Comparison of ENCODE assay signal across 20 cellular contexts in genomic region chr19:35143818-35144217, GRCh38. TPM values are rescaled to one million over a fixed set of nuclear protein-coding genes. Genes with fewer than 3 reads are reported as not detected.
DNase-seq lines count a peak whose midpoint lies in the region; ATAC-seq and TF ChIP-seq lines count a peak whose summit lies in the region.
"Had no signal": no experiment of that assay in that cellular context is flagged by ENCODE, and none has a peak within 500 bp of the region (broad histone marks: within the 10 kb centered on the region; RNA-seq: fewer than 3 reads in every experiment).

No MANE protein-coding gene starts in this region.

- H3K27ac Mint-ChIP-seq in Calu3 (ENCODE audit: unreplicated experiment): peak overlapping the region; percentile 27
- H3K27ac Mint-ChIP-seq in brain: peak overlapping the region in 3 of 5 experiments; percentile 33 to 80 (median 67)
- peak overlapping the region; percentile 7 to 80 (median 51) for H3K27ac Mint-ChIP-seq in naive thymus-derived CD8-positive, alpha-beta T cell

- H3K36me3 Mint-ChIP-seq in Calu3 (ENCODE audit: insufficient read depth, unreplicated experiment): peaks cover 24% of the 10 kb centered on the region
- H3K36me3 Mint-ChIP-seq in brain: no peaks in the 10 kb centered on the region
- H3K36me3 Mint-ChIP-seq in naive thymus-derived CD8-positive, alpha-beta T cell: no peaks in the 10 kb centered on the region

- BruUV-seq in Calu3 (replicated peaks; lab: Mats Ljungman, UMichigan): no TSS peak

- no peak for ATAC-seq in naive thymus-derived CD8-positive, alpha-beta T cell
- ATAC-seq in HG02970 (IDR thresholded peaks at IDR 0.05; ENCODE audit: low FRiP score, unreplicated experiment) (no peak), HG03025 (IDR thresholded peaks at IDR 0.05; ENCODE audit: low FRiP score, unreplicated experiment) (no peak)
- ATAC-seq: left lobe of liver, mucosa of descending colon, Panc1, pancreas had no signal

- no peaks in the 10 kb centered on the region for H4K20me1 ChIP-seq in BLaER1

- peaks cover 11% of the 10 kb centered on the region; the same call in 1 of the 2 replicates for H3K27me3 ChIP-seq in BLaER1
- H3K27me3 ChIP-seq: pancreas had no signal

- CTCF ChIA-PET in Calu3 (lab: Charles Lee): no interaction called here

- no peak overlapping the region for H3K9ac ChIP-seq in BLaER1

- H3K27me3 Mint-ChIP-seq in Calu3 (ENCODE audit: unreplicated experiment) (peaks cover 17% of the 10 kb centered on the region), brain (peaks cover 54% of the 10 kb centered on the region)
- peaks cover 0 to 2% (median 0%) of the 10 kb centered on the region in 5 donors for H3K27me3 Mint-ChIP-seq in naive thymus-derived CD8-positive, alpha-beta T cell

- peak overlapping the region; percentile 96 for H3K4me2 ChIP-seq in BLaER1

- H3K4me1 ChIP-seq in BLaER1: peaks cover 67% of the 10 kb centered on the region

- H3K4me3 ChIP-seq in BLaER1: no peak overlapping the region
- H3K4me3 ChIP-seq: mucosa of descending colon had no signal

- H3K9me3 Mint-ChIP-seq in Calu3 (ENCODE audit: low read depth, unreplicated experiment) (no peaks in the 10 kb centered on the region), brain (no peaks in the 10 kb centered on the region)
- no peaks in the 10 kb centered on the region for H3K9me3 Mint-ChIP-seq in naive thymus-derived CD8-positive, alpha-beta T cell

- no peak for DNase-seq in Calu3
- DNase-seq in naive thymus-derived CD8-positive, alpha-beta T cell: no peak
- no peak for DNase-seq in DMS153 treated with DMSO at 0.1 percent for 48 hours (lab: John Stamatoyannopoulos, UW; ENCODE audit: unreplicated experiment)
- DNase-seq in RKO (ENCODE audit: low spot score): no peak
- DNase-seq: activated CD4-positive, alpha-beta T cell treated with anti-CD3 and anti-CD28 coated beads, Interleukin-2, amount 50 U/mL, for 4 hours; DMS153; stimulated activated CD4-positive, alpha-beta T cell treated with anti-CD3 and anti-CD28 coated beads, Interleukin-4, amount 100 ng/mL, for 4 hours; stimulated activated CD8-positive, alpha-beta memory T cell treated with anti-CD3 and anti-CD28 coated beads, Interleukin-4, amount 100 ng/mL, for 48 hours had no signal

- H3K36me3 ChIP-seq in BLaER1: no peaks in the 10 kb centered on the region
- H3K36me3 ChIP-seq: pancreas, thoracic aorta had no signal

- H3K4me1 Mint-ChIP-seq in Calu3 (ENCODE audit: low read depth, unreplicated experiment) (peaks cover 33% of the 10 kb centered on the region), brain (peaks cover 55% of the 10 kb centered on the region)
- H3K4me1 Mint-ChIP-seq in naive thymus-derived CD8-positive, alpha-beta T cell: peaks cover 24 to 49% (median 41%) of the 10 kb centered on the region in 4 donors

- TF ChIP-seq CTCF in Calu3 (IDR thresholded peaks at IDR 0.05; ENCODE audit: unreplicated experiment) (no peak), brain (conservative IDR thresholded peaks at IDR 0.05) (no peak)

- H3K4me3 Mint-ChIP-seq in Calu3 (ENCODE audit: low read depth, unreplicated experiment) (no peak overlapping the region), brain (peak overlapping the region; percentile 61 to 83 (median 74))
- peak overlapping the region; percentile 24 to 78 (median 60) for H3K4me3 Mint-ChIP-seq in naive thymus-derived CD8-positive, alpha-beta T cell

- POLR2A ChIA-PET in naive thymus-derived CD8-positive, alpha-beta T cell (lab: Charles Lee): interaction anchor here (0.5 to 5.8 kb wide), 7 partner anchors 9 to 125 kb away, joined by 3 to 40 read pairs (median 4); partner anchors contain the start of genes FXYD5 and USF2

- H3K9me3 ChIP-seq in BLaER1: no peaks in the 10 kb centered on the region
- H3K9me3 ChIP-seq: mucosa of descending colon, pancreas, thoracic aorta had no signal

- H3K27ac ChIP-seq in BLaER1: no peak overlapping the region
- H3K27ac ChIP-seq: pancreas, thoracic aorta had no signal

- intact Hi-C loops in Calu3 (cut with micrococcal nuclease; ENCODE audit: unreplicated experiment): loop anchor here (5.0 kb wide), 1 partner anchor 103 kb away; the partner anchor contains the start of gene LSR

RNA-seq across cellular contexts. Expression of gene FXYD7, which starts 0.8 kb away (rescaled TPM):
- 0.90 and 1.3 TPM in 2 replicates for total RNA-seq in Calu3 (2022)
- polyA plus RNA-seq in brain (ENCODE audit: insufficient read depth, low read depth, low replicate concordance): 106 TPM
- total RNA-seq in naive thymus-derived CD8-positive, alpha-beta T cell: 1 to 10 TPM; 5.4 to 6.4 TPM
- 10 to 100 TPM in 1 of 3 donors, 1 to 10 TPM in 2; 3.7 to 10.2 (median 8.8) TPM for polyA plus RNA-seq in naive thymus-derived CD8-positive, alpha-beta T cell
- total RNA-seq: astrocyte, LHCN-M2, thoracic aorta had no signal

RNA-seq across cellular contexts. Expression of gene FXYD1, which starts 5.2 kb away (rescaled TPM):
- 1.6 and 2.0 TPM in 2 replicates for total RNA-seq in Calu3 (2022)
- 164 TPM for polyA plus RNA-seq in brain (ENCODE audit: insufficient read depth, low read depth, low replicate concordance)
- 1 to 10 TPM in 1 of 2 experiments, not detected in 1; 1.1 TPM for total RNA-seq in naive thymus-derived CD8-positive, alpha-beta T cell
- under 1 TPM in 2 of 3 donors, not detected in 1; 0.77 TPM for polyA plus RNA-seq in naive thymus-derived CD8-positive, alpha-beta T cell
- total RNA-seq: LHCN-M2 had no signal

RNA-seq across cellular contexts. Expression of gene LGI4, which starts 9.0 kb away (rescaled TPM):
- 0.42 and 0.68 TPM in 2 replicates for total RNA-seq in Calu3 (2022)
- polyA plus RNA-seq in brain (ENCODE audit: insufficient read depth, low read depth, low replicate concordance): 29.2 TPM
- total RNA-seq in naive thymus-derived CD8-positive, alpha-beta T cell: 1 to 10 TPM in 1 of 2 experiments, under 1 TPM in 1; 0.52 to 1.6 TPM
- under 1 TPM in 1 of 3 donors, not detected in 2; 0.18 TPM for polyA plus RNA-seq in naive thymus-derived CD8-positive, alpha-beta T cell
- total RNA-seq: LHCN-M2 had no signal

RNA-seq across cellular contexts. Expression of gene FXYD5, which starts 10.7 kb away (rescaled TPM):
- 760 and 802 TPM in 2 replicates for total RNA-seq in Calu3 (2022)
- 26.0 TPM for polyA plus RNA-seq in brain (ENCODE audit: insufficient read depth, low read depth, low replicate concordance)
- total RNA-seq in naive thymus-derived CD8-positive, alpha-beta T cell: 100 to 1,000 TPM; 339 to 351 TPM
- polyA plus RNA-seq in naive thymus-derived CD8-positive, alpha-beta T cell: 100 to 1,000 TPM; 281 to 544 (median 452) TPM

RNA-seq across cellular contexts. Expression of gene FXYD3, which starts 28.2 kb away (rescaled TPM):
- 183 and 291 TPM in 2 replicates for total RNA-seq in Calu3 (2022)
- 0.78 TPM for polyA plus RNA-seq in brain (ENCODE audit: insufficient read depth, low read depth, low replicate concordance)
- not detected for total RNA-seq in naive thymus-derived CD8-positive, alpha-beta T cell
- polyA plus RNA-seq in naive thymus-derived CD8-positive, alpha-beta T cell: not detected
- total RNA-seq: astrocyte, LHCN-M2, skeletal muscle tissue had no signal
